Comparison of ENCODE assay signal across 30 cellular contexts in genomic region chr6:151412905-151413304, GRCh38. TPM values are rescaled to one million over a fixed set of nuclear protein-coding genes. Genes with fewer than 3 reads are reported as not detected.
DNase-seq lines count a peak whose midpoint lies in the region; ATAC-seq and TF ChIP-seq lines count a peak whose summit lies in the region.
"Had no signal": no experiment of that assay in that cellular context is flagged by ENCODE, and none has a peak within 500 bp of the region (broad histone marks: within the 10 kb centered on the region; RNA-seq: fewer than 3 reads in every experiment).

No MANE protein-coding gene starts in this region.

- no peaks in the 10 kb centered on the region for H3K27me3 Mint-ChIP-seq in T-helper 1 cell treated with Interleukin-12 subunit alpha and Interleukin-12 subunit beta and Interleukin-4 antibody, amounts not matched to agents 30 μg/mL and 1 μg/mL, for 36 hours (ENCODE audit: low read depth)
- H3K27me3 Mint-ChIP-seq in activated T-helper 17 cell treated with anti-CD3 and anti-CD28 coated beads, Interleukin-2, amount 50 U/mL, for 72 hours, result no peaks in the 10 kb centered on the region

- DNase-seq in T-helper 1 cell, result no peak
- DNase-seq in pons (ENCODE audit: low spot score), result peak; percentile 27
- DNase-seq in COLO829 (ENCODE audit: low spot score), result no peak
- DNase-seq in foreskin fibroblast, result no peak
- DNase-seq: 8988T; activated naive CD4-positive, alpha-beta T cell treated with anti-CD3 and anti-CD28 coated beads, Interleukin-2, amount 50 U/mL, for 16 hours; amygdala; brain microvascular endothelial cell; C1 segment of cervical spinal cord; cerebellar nuclear complex; EL; esophagus squamous epithelium; foreskin melanocyte; heart right ventricle; kidney; MG63; midbrain; NCI-H1436; NCI-H2081 treated with DMSO at 0.1 percent for 48 hours; NCI-H226; NCI-H69; stimulated activated CD4-positive, alpha-beta T cell treated with anti-CD3 and anti-CD28 coated beads, Interleukin-4, amount 100 ng/mL, for 4 hours; trophoblast cell had no signal

- peaks cover 16% of the 10 kb centered on the region for H3K4me1 Mint-ChIP-seq in T-helper 1 cell treated with Interleukin-12 subunit alpha and Interleukin-12 subunit beta and Interleukin-4 antibody, amounts not matched to agents 30 μg/mL and 1 μg/mL, for 36 hours (ENCODE audit: low read depth)
- H3K4me1 Mint-ChIP-seq in activated T-helper 17 cell treated with anti-CD3 and anti-CD28 coated beads, Interleukin-2, amount 50 U/mL, for 72 hours, result peaks cover 31% of the 10 kb centered on the region
- H3K4me1 Mint-ChIP-seq: nephron, WTC11 had no signal

- no peak for TF ChIP-seq CTCF in foreskin fibroblast (IDR thresholded peaks at IDR 0.05; ENCODE audit: low read depth, low read length)

- no peak overlapping the region for H3K4me3 ChIP-seq in foreskin fibroblast (ENCODE audit: low read depth in 1 of 2, low read length in 2 of 2)
- H3K4me3 ChIP-seq: esophagus squamous epithelium, heart right ventricle, MG63 had no signal

- H3K4me3 Mint-ChIP-seq in T-helper 1 cell treated with Interleukin-12 subunit alpha and Interleukin-12 subunit beta and Interleukin-4 antibody, amounts not matched to agents 30 μg/mL and 1 μg/mL, for 36 hours, result no peak overlapping the region
- H3K4me3 Mint-ChIP-seq in activated T-helper 17 cell treated with anti-CD3 and anti-CD28 coated beads, Interleukin-2, amount 50 U/mL, for 72 hours, result no peak overlapping the region
- H3K4me3 Mint-ChIP-seq: nephron, WTC11 had no signal

- H3K9me3 Mint-ChIP-seq in T-helper 1 cell treated with Interleukin-12 subunit alpha and Interleukin-12 subunit beta and Interleukin-4 antibody, amounts not matched to agents 30 μg/mL and 1 μg/mL, for 36 hours, result peaks cover 22% of the 10 kb centered on the region
- no peaks in the 10 kb centered on the region for H3K9me3 Mint-ChIP-seq in activated T-helper 17 cell treated with anti-CD3 and anti-CD28 coated beads, Interleukin-2, amount 50 U/mL, for 72 hours

- ATAC-seq in GM18502 (IDR thresholded peaks at IDR 0.05; ENCODE audit: poor library complexity, unreplicated experiment) (peak; percentile 45), HG03342 (IDR thresholded peaks at IDR 0.05; ENCODE audit: unreplicated experiment) (no peak)
- ATAC-seq in activated T-helper 17 cell treated with anti-CD3 and anti-CD28 coated beads, Interleukin-2, amount 50 U/mL, for 72 hours (replicated peaks), result no peak
- ATAC-seq: heart right ventricle, WTC11 had no signal

- H3K27ac Mint-ChIP-seq in T-helper 1 cell treated with Interleukin-12 subunit alpha and Interleukin-12 subunit beta and Interleukin-4 antibody, amounts not matched to agents 30 μg/mL and 1 μg/mL, for 36 hours, result peak overlapping the region; percentile 21
- H3K27ac Mint-ChIP-seq in activated T-helper 17 cell treated with anti-CD3 and anti-CD28 coated beads, Interleukin-2, amount 50 U/mL, for 72 hours, result peak overlapping the region; percentile 77
- H3K27ac Mint-ChIP-seq: activated T-helper 2 cell treated with anti-CD3 and anti-CD28 coated beads, Interferon-gamma antibody, Interleukin-2, Interleukin-4, amounts not matched to agents 10 μg/mL and 5 μg/mL and 100 μg/mL, durations not matched to agents 14 hours and 24 hours and 36 hours; nephron; WTC11 had no signal

- peaks cover 50% of the 10 kb centered on the region for H3K36me3 Mint-ChIP-seq in T-helper 1 cell treated with Interleukin-12 subunit alpha and Interleukin-12 subunit beta and Interleukin-4 antibody, amounts not matched to agents 30 μg/mL and 1 μg/mL, for 36 hours (ENCODE audit: low read depth)
- peaks cover 85% of the 10 kb centered on the region for H3K36me3 Mint-ChIP-seq in activated T-helper 17 cell treated with anti-CD3 and anti-CD28 coated beads, Interleukin-2, amount 50 U/mL, for 72 hours (ENCODE audit: low read depth)

RNA-seq across cellular contexts. Expression of gene ZBTB2, which starts 21.5 kb away (rescaled TPM):
- 10 to 100 TPM; 12.9 to 19.0 TPM for total RNA-seq in activated T-helper 17 cell treated with anti-CD3 and anti-CD28 coated beads, Interleukin-2, amount 50 U/mL, for 72 hours

RNA-seq across cellular contexts. Expression of gene RMND1, which starts 39.0 kb away (rescaled TPM):
- total RNA-seq in activated T-helper 17 cell treated with anti-CD3 and anti-CD28 coated beads, Interleukin-2, amount 50 U/mL, for 72 hours, result 10 to 100 TPM; 22.2 to 23.9 TPM
